In the genomic region with DNA sequence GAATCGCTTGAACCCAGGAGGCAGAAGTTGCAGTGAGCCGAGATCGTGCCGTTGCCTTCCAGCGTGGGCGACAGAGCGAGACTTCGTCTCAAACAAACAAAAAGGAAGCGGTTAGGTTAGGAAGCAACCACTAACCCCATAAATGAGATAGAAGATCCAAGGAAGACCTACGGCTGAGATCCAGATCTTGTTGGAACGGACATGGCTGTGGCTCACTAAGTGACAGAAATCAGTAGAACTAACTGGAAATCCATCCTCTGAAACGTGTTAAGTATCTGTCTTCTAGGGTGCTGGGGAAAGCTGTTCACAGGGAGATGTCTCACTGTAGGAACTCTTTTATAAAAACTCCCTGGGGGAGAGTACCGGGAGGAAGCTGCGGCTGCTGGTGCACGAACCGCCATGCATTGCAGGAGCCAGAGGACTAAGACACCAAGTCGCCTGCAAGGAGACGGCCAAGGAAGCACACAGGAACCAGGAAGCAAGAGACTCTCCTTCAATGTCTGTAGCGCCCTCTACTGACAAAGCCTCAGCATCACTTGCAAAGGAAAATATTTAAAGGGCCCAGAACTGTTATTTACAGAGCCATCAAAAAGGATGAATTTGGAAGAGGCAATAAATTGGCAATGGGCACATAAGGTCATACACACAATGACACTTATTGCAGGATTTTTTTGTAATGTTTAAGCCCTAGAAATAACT, we compare ENCODE assay signal across 8 cellular contexts. TPM values are rescaled to one million over a fixed set of nuclear protein-coding genes. Genes with fewer than 3 reads are reported as not detected.
DNase-seq lines count a peak whose midpoint lies in the region; ATAC-seq and TF ChIP-seq lines count a peak whose summit lies in the region.

No MANE protein-coding gene starts in this region.

- no peaks in the 10 kb centered on the region for H3K9me2 ChIP-seq in Karpas-422 (replicated peaks; ENCODE audit: insufficient read depth, low read length)

- H3K4me1 ChIP-seq in Karpas-422 (ENCODE audit: low read length): no peaks in the 10 kb centered on the region

- H3K27ac ChIP-seq in Karpas-422 (ENCODE audit: low read length): no peak overlapping the region

- peaks cover 3% of the 10 kb centered on the region for H3K9me3 Mint-ChIP-seq in neural crest cell

- no peak overlapping the region for H2AFZ ChIP-seq in Karpas-422 (ENCODE audit: low read length)

- H3K36me3 ChIP-seq in BJ (ENCODE audit: control insufficient read depth, insufficient read depth, low read length) (no peaks in the 10 kb centered on the region), Karpas-422 (ENCODE audit: insufficient read depth, low read length) (no peaks in the 10 kb centered on the region)

- no peaks in the 10 kb centered on the region for H4K20me1 ChIP-seq in Karpas-422 (ENCODE audit: insufficient read depth, low read depth, low read length)

- no peak overlapping the region for H3K9ac ChIP-seq in Karpas-422 (ENCODE audit: low read length)

- H3K4me1 Mint-ChIP-seq in neural crest cell: no peaks in the 10 kb centered on the region

- H3K4me2 ChIP-seq in Karpas-422 (ENCODE audit: low read depth, low read length, poor library complexity, severe bottlenecking): no peak overlapping the region

- CTCF ChIA-PET in BJ (lab: Yijun Ruan, JAX): interaction anchor here (1.4 to 2.3 kb wide), 2 partner anchors 110 to 536 kb away, joined by 5 to 10 read pairs; no protein-coding TSS in a partner anchor

- H3K9me3 ChIP-seq in Karpas-422 (ENCODE audit: low read length): no peaks in the 10 kb centered on the region

- TF ChIP-seq POLR2A in erythroblast (IDR thresholded peaks at IDR 0.05; ENCODE audit: low read length): no peak

- TF ChIP-seq CTCF in BJ (IDR thresholded peaks at IDR 0.05; ENCODE audit: insufficient read depth, low read depth, low read length): peak; percentile 62
- peak; percentile 65 for TF ChIP-seq CTCF in neural crest cell (conservative IDR thresholded peaks at IDR 0.05)

- H3K27ac Mint-ChIP-seq in neural crest cell (ENCODE audit: unreplicated experiment): no peak overlapping the region

- H3K79me2 ChIP-seq in Karpas-422 (ENCODE audit: low read length): no peaks in the 10 kb centered on the region

- POLR2A ChIA-PET in BJ (lab: Charles Lee): interaction anchor here (0.6 kb wide), 1 partner anchor 577 kb away, joined by 6 read pairs; no protein-coding TSS in a partner anchor

- no peaks in the 10 kb centered on the region for H3K36me3 Mint-ChIP-seq in neural crest cell (ENCODE audit: low read depth)

- no peaks in the 10 kb centered on the region for H3K27me3 ChIP-seq in BJ (ENCODE audit: control insufficient read depth, insufficient read depth, low read length)
- no peaks in the 10 kb centered on the region for H3K27me3 ChIP-seq in Karpas-422 (ENCODE audit: low read length)

- H3K4me3 Mint-ChIP-seq in neural crest cell: no peak overlapping the region

- peak; percentile 85 for ATAC-seq in GM18519 (IDR thresholded peaks at IDR 0.05; ENCODE audit: low FRiP score, unreplicated experiment)

- peaks cover 3% of the 10 kb centered on the region for H3K27me3 Mint-ChIP-seq in neural crest cell (ENCODE audit: low read depth)

- H3K4me3 ChIP-seq in BJ (ENCODE audit: low read depth, low read length) (no peak overlapping the region), Karpas-422 (ENCODE audit: low read length) (no peak overlapping the region)

- DNase-seq in BJ (ENCODE audit: low read depth) (no peak), Karpas-422 (peak; percentile 83), T-helper 9 cell (peak; percentile 18), erythroblast (lab: John Stamatoyannopoulos, UW) (peak; percentile 68 to 81), neural crest cell (ENCODE audit: low read depth, low spot score) (peak; percentile 25), HuH-7.5 (ENCODE audit: low spot score) (no peak), SHP77 (lab: John Stamatoyannopoulos, UW) (no peak)

RNA-seq across cellular contexts. Expression of gene SPTY2D1, which starts 16.9 kb away (rescaled TPM):
- 11.8 and 12.4 TPM in 2 replicates for polyA plus RNA-seq in BJ (2011; rRNA removed)
- 11.6 and 14.1 TPM in 2 replicates for polyA minus RNA-seq in BJ (2011; rRNA and poly(A)+ RNA removed)
- 11.1 TPM in 2 replicates for total RNA-seq in Karpas-422 (2014; rRNA removed; shearing (Covaris generic); ENCODE audit: low replicate concordance)
- total RNA-seq in neural crest cell: 15.7 and 17.2 TPM in 2 replicates

RNA-seq across cellular contexts. Expression of gene TMEM86A, which starts 47.6 kb away (rescaled TPM):
- 0.48 and 0.71 TPM in 2 replicates for polyA plus RNA-seq in BJ (2011; rRNA removed)
- polyA minus RNA-seq in BJ (2011; rRNA and poly(A)+ RNA removed): 1.2 and 1.4 TPM in 2 replicates
- total RNA-seq in Karpas-422 (2014; rRNA removed; shearing (Covaris generic); ENCODE audit: low replicate concordance): 0.14 and 0.45 TPM in 2 replicates
- 1.5 and 1.7 TPM in 2 replicates for total RNA-seq in neural crest cell

RNA-seq across cellular contexts. Expression of gene MISFA, which starts 51.4 kb away (rescaled TPM):
- 0.26 and 0.77 TPM in 2 replicates for polyA plus RNA-seq in BJ (2011; rRNA removed)
- 0.33 and 0.41 TPM in 2 replicates for polyA minus RNA-seq in BJ (2011; rRNA and poly(A)+ RNA removed)
- 1.2 TPM in 1 of 2 replicates, not detected in the other for total RNA-seq in Karpas-422 (2014; rRNA removed; shearing (Covaris generic); ENCODE audit: low replicate concordance)
- 4.1 and 4.4 TPM in 2 replicates for total RNA-seq in neural crest cell

Comparison
In these comparisons a context has a peak if more than half of its experiments do, and no peak if none do; other contexts are left out.
1. DNase-seq: peak in Karpas-422 (single experiment), T-helper 9 cell (single experiment), erythroblast (2 of 2) and neural crest cell (single experiment); none in BJ (single experiment), HuH-7.5 (single experiment) and SHP77 (0 of 2).